In the genomic region with DNA sequence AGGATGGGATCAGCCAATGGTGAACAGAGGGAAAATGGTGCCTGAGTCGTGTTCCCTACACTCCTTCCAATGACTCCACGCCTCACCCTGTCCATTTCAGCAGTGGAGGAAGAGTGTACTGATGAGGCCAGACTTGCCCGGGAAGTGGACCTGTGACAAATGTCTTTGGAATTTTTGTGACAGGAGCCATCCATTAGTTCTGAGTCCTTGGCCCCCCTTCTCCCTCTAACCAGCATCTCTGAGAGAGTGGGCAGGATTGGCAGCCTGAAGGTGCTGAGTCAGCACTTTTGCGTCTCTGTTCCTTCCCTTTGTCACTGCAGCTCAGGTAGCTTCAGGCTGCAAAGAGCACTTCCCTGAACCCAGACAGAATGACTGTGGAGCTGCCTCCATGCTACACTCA, we compare ENCODE assay signal across 21 cellular contexts. TPM values are rescaled to one million over a fixed set of nuclear protein-coding genes. Genes with fewer than 3 reads are reported as not detected.
DNase-seq lines count a peak whose midpoint lies in the region; ATAC-seq, FAIRE-seq and TF ChIP-seq lines count a peak whose summit lies in the region.
"Had no signal": no experiment of that assay in that cellular context is flagged by ENCODE, and none has a peak within 500 bp of the region (broad histone marks: within the 10 kb centered on the region; RNA-seq: fewer than 3 reads in every experiment).

No MANE protein-coding gene starts in this region.

- no peaks in the 10 kb centered on the region for H3K27me3 ChIP-seq in H1 (replicated peaks in 1 of 4; ENCODE audit: control insufficient read depth in 3 of 4, extremely low read depth in 1 of 4, insufficient read depth in 3 of 4, low read length in 3 of 4)
- H3K27me3 ChIP-seq: thyroid gland had no signal

- TF ChIP-seq EP300 in H1 (IDR thresholded peaks at IDR 0.05; ENCODE audit: borderline replicate concordance in 1 of 2, low read depth in 2 of 2, low read length in 2 of 2), result no peak

- TF ChIP-seq CTCF in H1 (IDR thresholded peaks at IDR 0.05; ENCODE audit: control extremely low read depth in 1 of 3, insufficient read depth in 1 of 3, low read depth in 1 of 3, low read length in 3 of 3), result no peak

- H3K4me2 ChIP-seq in H1 (ENCODE audit: insufficient read depth in 1 of 2, low read depth in 2 of 2, low read length in 2 of 2), result no peak overlapping the region

- H2AFZ ChIP-seq in H1 (ENCODE audit: low read length), result peak overlapping the region; percentile 83

- no peak overlapping the region for H2BK5ac ChIP-seq in H1 (ENCODE audit: low read depth, low read length)

- H2BK15ac ChIP-seq in H1 (ENCODE audit: low read length), result no peak overlapping the region

- no peak overlapping the region; the same call in 1 of the 2 replicates for H4K8ac ChIP-seq in H1 (ENCODE audit: extremely low read depth, insufficient read depth, low read length)

- H3K79me2 ChIP-seq in H1 (ENCODE audit: control insufficient read depth in 1 of 2, insufficient read depth in 2 of 2, low read length in 2 of 2), result no peaks in the 10 kb centered on the region

- no peak overlapping the region for H3K9ac ChIP-seq in H1 (replicated peaks in 1 of 4; ENCODE audit: extremely low read depth in 1 of 4, low read depth in 3 of 4, low read length in 3 of 4)

- H3K23me2 ChIP-seq in H1 (ENCODE audit: low read depth, low read length), result peaks cover 2% of the 10 kb centered on the region; the same call in 1 of the 2 replicates

- FAIRE-seq in H1 (lab: Jason Lieb, UNC), result no peak
- FAIRE-seq: frontal cortex had no signal

- H3K14ac ChIP-seq in H1 (ENCODE audit: insufficient read length), result no peak overlapping the region

- no peak overlapping the region for H4K5ac ChIP-seq in H1 (ENCODE audit: insufficient read length, low read depth, low read length)

- no peak overlapping the region for H2AK5ac ChIP-seq in H1 (ENCODE audit: low read depth, low read length)

- no peak for ATAC-seq in sciatic nerve
- ATAC-seq in GM18520 (IDR thresholded peaks at IDR 0.05; ENCODE audit: unreplicated experiment), result no peak
- ATAC-seq: activated CD8-positive, alpha-beta T cell treated with anti-CD3 and anti-CD28 coated beads, Interleukin-2, amount 10 ng/mL, durations not matched to agents 7 days and 5 days; activated T-cell treated with anti-CD3 and anti-CD28 coated beads, Interleukin-2, amount 50 U/mL, for 72 hours; left colon; stimulated activated naive B cell treated with anti-CD40 and anti-IgM and Interleukin-4, amounts not matched to agents 10 μg/mL and 1 μg/mL and 100 μg/mL, for 72 hours had no signal

- DNase-seq in DMS 273 (lab: John Stamatoyannopoulos, UW; ENCODE audit: unreplicated experiment) (peak; percentile 24), DMS 273 treated with DMSO at 0.1 percent for 48 hours (lab: John Stamatoyannopoulos, UW) (no peak), M059J (ENCODE audit: low read depth) (peak; percentile 66), H1 (ENCODE audit: low read depth in 1 of 2, low spot score in 2 of 2) (no peak), sciatic nerve (ENCODE audit: low spot score) (peak; percentile 45), NCI-H446 treated with DMSO at 0.1 percent for 48 hours (lab: John Stamatoyannopoulos, UW) (no peak)
- DNase-seq in activated CD4-positive, alpha-beta T cell treated with anti-CD3 and anti-CD28 coated beads for 48 hours, result no peak
- DNase-seq: activated CD8-positive, alpha-beta T cell treated with anti-CD3 and anti-CD28 coated beads, Interleukin-2, amount 10 ng/mL, durations not matched to agents 7 days and 5 days; activated T-cell treated with anti-CD3 and anti-CD28 coated beads, Interleukin-2, amount 50 U/mL, for 72 hours; brain microvascular endothelial cell; dermis blood vessel endothelial cell; DMS53; left colon; NCI-H1694 treated with DMSO at 0.1 percent for 48 hours; SIG-M5; stimulated activated CD4-positive, alpha-beta T cell treated with anti-CD3 and anti-CD28 coated beads, Interleukin-15, amount 100 ng/mL, for 24 hours; stimulated activated naive B cell treated with anti-CD40 and anti-IgM and Interleukin-4, amounts not matched to agents 10 μg/mL and 1 μg/mL and 100 μg/mL, for 72 hours; thyroid gland had no signal

- no peak overlapping the region; the same call in 1 of the 2 replicates for H2BK12ac ChIP-seq in H1 (ENCODE audit: low read depth, low read length)

- H2BK120ac ChIP-seq in H1 (replicated peaks; ENCODE audit: low read depth, low read length), result no peak overlapping the region

- 70% methylated on average over 4 of the region's 4 CpGs; no CpG with 5 or more reads in 1 of the 2 experiments for WGBS in H1 (ENCODE audit: extremely low coverage in 1 of 2, insufficient coverage in 1 of 2, insufficient read length in 1 of 2, insufficient replicate concordance in 2 of 2, low coverage in 1 of 2, low lambda C conversion rate in 2 of 2, missing lambda C conversion rate in 1 of 2), 2 experiments

- CTCF ChIA-PET in H1 (lab: Charles Lee; ENCODE audit: partially characterized antibody), result interaction anchor here (0.6 to 5.3 kb wide), 9 partner anchors 11 to 1679 kb away, joined by 3 to 30 read pairs (median 4); partner anchors contain the start of gene CKLF

- peaks cover 0 to 4% (median 1%) of the 10 kb centered on the region in 4 experiments; a peak in 1 of 7 replicates for H3K4me1 ChIP-seq in H1 (replicated peaks in 1 of 4; ENCODE audit: control insufficient read depth in 3 of 4, insufficient read depth in 4 of 4, low read length in 3 of 4)
- H3K4me1 ChIP-seq: thyroid gland had no signal

- no peak for TF ChIP-seq POLR2A in H1 (IDR thresholded peaks at IDR 0.05; ENCODE audit: control extremely low read depth in 1 of 2, low read depth in 2 of 2, low read length in 2 of 2)

- POLR2A ChIA-PET in H1 (lab: Charles Lee; ENCODE audit: partially characterized antibody), result no interaction called here

- no peaks in the 10 kb centered on the region for H3K36me3 ChIP-seq in H1 (ENCODE audit: control insufficient read depth in 2 of 4, insufficient read depth in 4 of 4, low read length in 3 of 4)
- H3K36me3 ChIP-seq: brain microvascular endothelial cell, thyroid gland had no signal

- no peaks in the 10 kb centered on the region for H3K9me3 ChIP-seq in H1 (ENCODE audit: insufficient read depth in 2 of 2, low read depth in 1 of 2, low read length in 1 of 2)
- H3K9me3 ChIP-seq: thyroid gland had no signal

- no peaks in the 10 kb centered on the region for H3K79me1 ChIP-seq in H1 (ENCODE audit: low read depth, low read length)

- H4K91ac ChIP-seq in H1 (replicated peaks; ENCODE audit: insufficient read length, low read length), result no peak overlapping the region

- H3K56ac ChIP-seq in H1 (replicated peaks; ENCODE audit: insufficient read length, low read depth, low read length), result no peak overlapping the region

- H4K20me1 ChIP-seq in H1 (replicated peaks in 1 of 2; ENCODE audit: control insufficient read depth in 1 of 2, insufficient read depth in 2 of 2, low read length in 2 of 2), result no peaks in the 10 kb centered on the region

- H3K27ac ChIP-seq in H1 (ENCODE audit: low read depth, low read length), result no peak overlapping the region
- H3K27ac ChIP-seq: 22Rv1, brain microvascular endothelial cell, thyroid gland had no signal

- TF ChIP-seq RAD21 in H1 (IDR thresholded peaks at IDR 0.05 in 1 of 2, conservative IDR thresholded peaks at IDR 0.05 in 1 of 2; ENCODE audit: low read depth in 2 of 2, low read length in 2 of 2), result no peak

- no peak overlapping the region for H2BK20ac ChIP-seq in H1 (ENCODE audit: low read length)

- intact Hi-C loops in sciatic nerve (cut with DNase I), result no loop called here

- no peak overlapping the region for H3K18ac ChIP-seq in H1 (ENCODE audit: extremely low read depth, low read length)

- no peak overlapping the region for H3K23ac ChIP-seq in H1 (ENCODE audit: insufficient read length)

- no peak overlapping the region for H3K4me3 ChIP-seq in H1 (ENCODE audit: extremely low read depth in 1 of 4, insufficient read depth in 2 of 4, low read depth in 3 of 4, low read length in 4 of 4)
- H3K4me3 ChIP-seq: thyroid gland had no signal

- no peak overlapping the region for H3K4ac ChIP-seq in H1 (replicated peaks; ENCODE audit: insufficient read length, low read depth, low read length)

TF ChIP-seq in H1, 55 proteins besides CTCF, POLR2A, EP300 and RAD21:
- no peak for TF ChIP-seq ASH2L (IDR thresholded peaks at IDR 0.05; ENCODE audit: low read length)
- peak; percentile 100 for TF ChIP-seq MAFK (IDR thresholded peaks at IDR 0.05; ENCODE audit: low read depth, low read length)
- TF ChIP-seq BACH1 (IDR thresholded peaks at IDR 0.05; ENCODE audit: low read length), result peak; percentile 88

RNA-seq across cellular contexts. Expression of gene BEAN1, which starts 30.8 kb away (rescaled TPM):
- not detected in 2 replicates for total RNA-seq in M059J (2014; rRNA removed; shearing (Covaris generic))
- total RNA-seq in H1 (2021; fragmentation: NEBNext Ultra II Directional; extraction: Animal tissue kit (Norgen Biotek cat#: 25700)), result not detected in 2 replicates
- polyA plus RNA-seq in H1 (2011; rRNA removed), result 0.05 and 0.08 TPM in 2 replicates
- 0.08 TPM for polyA plus RNA-seq in H1 (2011; cell fraction: cytosol; rRNA removed)
- 0.07 TPM for polyA plus RNA-seq in H1 (2011; cell fraction: nucleus; rRNA removed)
- polyA plus RNA-seq in H1 (2012, experiment 1 of 2), result 0.13 to 0.24 TPM (median 0.15 TPM) in 3 of 4 replicates, not detected in the other
- polyA plus RNA-seq in H1 (2012, experiment 2 of 2), result not detected
- polyA plus RNA-seq in H1 (2013, experiment 1 of 2), result 0.04 TPM
- polyA plus RNA-seq in H1 (2013, experiment 2 of 2), result 0.13 TPM
- not detected in 2 replicates for polyA minus RNA-seq in H1 (2011; rRNA and poly(A)+ RNA removed)
- not detected for polyA minus RNA-seq in H1 (2011; cell fraction: cytosol; rRNA and poly(A)+ RNA removed)
- not detected for polyA minus RNA-seq in H1 (2011; cell fraction: nucleus; rRNA and poly(A)+ RNA removed)
- 1.8 TPM for total RNA-seq in sciatic nerve
- total RNA-seq: activated CD8-positive, alpha-beta T cell treated with anti-CD3 and anti-CD28 coated beads, Interleukin-2, amount 10 ng/mL, durations not matched to agents 7 days and 5 days; activated T-cell treated with anti-CD3 and anti-CD28 coated beads, Interleukin-2, amount 50 U/mL, for 72 hours; left colon had no signal

Comparison
In these comparisons a context has a peak if more than half of its experiments do, and no peak if none do; other contexts are left out.
1. DNase-seq: peak in DMS 273 (single experiment), M059J (single experiment) and sciatic nerve (single experiment); none in DMS 273 treated with DMSO at 0.1 percent for 48 hours (single experiment), H1 (0 of 2), NCI-H446 treated with DMSO at 0.1 percent for 48 hours (single experiment) and activated CD4-positive, alpha-beta T cell treated with anti-CD3 and anti-CD28 coated beads for 48 hours (single experiment).